8 cellular contexts compared by ENCODE assay signal in the genomic region with DNA sequence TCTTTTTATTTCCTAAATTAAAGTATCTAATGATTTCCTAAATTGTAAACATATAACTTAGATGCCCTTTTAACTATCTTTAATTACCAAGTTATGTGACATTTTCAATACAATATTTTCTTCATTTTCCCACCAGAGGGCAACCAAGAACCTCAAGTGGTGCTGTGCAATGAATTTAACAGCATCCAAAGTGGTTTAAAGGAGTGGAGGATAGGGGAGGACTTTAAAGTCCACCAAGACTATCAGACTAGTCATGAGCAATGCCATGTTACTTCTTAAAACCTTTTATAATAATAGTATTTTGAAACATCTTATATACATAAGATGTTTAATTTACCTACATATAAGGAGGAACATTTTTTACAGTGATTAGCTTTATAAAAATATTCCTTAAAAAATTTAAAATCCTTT.
DNase-seq lines count a peak whose midpoint lies in the region; ATAC-seq and TF ChIP-seq lines count a peak whose summit lies in the region.

No MANE protein-coding gene starts in this region.

- no peaks in the 10 kb centered on the region for H3K27me3 ChIP-seq in HCT116 (ENCODE audit: insufficient read depth, low read length)

- H3K4me3 ChIP-seq in HCT116 (replicated peaks in 1 of 2; ENCODE audit: low read depth in 1 of 2, low read length in 2 of 2) (no peak overlapping the region), coronary artery (no peak overlapping the region)

- RAD21 ChIA-PET in HCT116 (lab: Charles Lee; ENCODE audit: low non-redundant PET in 1 of 2, low total read pairs in 2 of 2, uncharacterized antibody in 2 of 2, unreplicated experiment in 2 of 2), result no interaction called here

- no peak overlapping the region for H3K4me2 ChIP-seq in HCT116 (ENCODE audit: low read length)

- no peak overlapping the region for H3K9ac ChIP-seq in HCT116 (ENCODE audit: low read length)

- H3K27ac ChIP-seq in HCT116 (ENCODE audit: low read depth, low read length), result no peak overlapping the region
- no peak overlapping the region for H3K27ac ChIP-seq in coronary artery

- CTCF ChIA-PET in HCT116 (lab: Charles Lee), result interaction anchor here (0.6 to 3.0 kb wide), 6 partner anchors 11 to 286 kb away, joined by 3 to 12 read pairs (median 4); no protein-coding TSS in a partner anchor

- DNase-seq in COR-L47 (lab: John Stamatoyannopoulos, UW) (peak; percentile 51), HCT116 (ENCODE audit: low read depth, low spot score) (peak; percentile 32), NCI-H748 treated with DMSO at 0.1 percent for 48 hours (lab: John Stamatoyannopoulos, UW) (peak; percentile 8), coronary artery (ENCODE audit: low spot score) (no peak), medulla oblongata (ENCODE audit: extremely low spot score) (peak; percentile 73), GDM1 (lab: John Stamatoyannopoulos, UW) (no peak)
- no peak for DNase-seq in NK-92 treated with Interleukin-12 subunit alpha and Interleukin-12 subunit beta, amount 100 ng/mL, for 24 hours (lab: John Stamatoyannopoulos, UW)

- BruUV-seq in HCT116 (replicated peaks; lab: Mats Ljungman, UMichigan), result no TSS peak

- H3K36me3 ChIP-seq in HCT116 (ENCODE audit: control insufficient read depth in 1 of 2, insufficient read depth in 2 of 2, low read length in 2 of 2), result no peaks in the 10 kb centered on the region

- no peak for TF ChIP-seq POLR2A in HCT116 (IDR thresholded peaks at IDR 0.05; ENCODE audit: borderline replicate concordance, extremely low read depth, insufficient read depth, insufficient read length)

- TF ChIP-seq CTCF in HCT116 (IDR thresholded peaks at IDR 0.05 in 2 of 3, conservative IDR thresholded peaks at IDR 0.05 in 1 of 3; ENCODE audit: borderline replicate concordance in 1 of 3, insufficient read depth in 1 of 3, low read depth in 2 of 3, low read length in 2 of 3), result peak; percentile 39 to 68 (median 59)
- peak; percentile 22 for TF ChIP-seq CTCF in coronary artery (IDR thresholded peaks at IDR 0.05)

- H3K79me2 ChIP-seq in HCT116 (ENCODE audit: insufficient read depth, low read length), result peaks cover 99% of the 10 kb centered on the region

- intact Hi-C loops in HCT116 (cut with micrococcal nuclease), result loop anchor here (1.0 kb wide), 3 partner anchors 230 to 286 kb away; no protein-coding TSS in a partner anchor

- H3K9me3 ChIP-seq in HCT116 (ENCODE audit: control insufficient read depth in 1 of 2, insufficient read depth in 1 of 2, low read depth in 1 of 2, low read length in 2 of 2), result no peaks in the 10 kb centered on the region

- no peaks in the 10 kb centered on the region for H3K9me2 ChIP-seq in HCT116 (ENCODE audit: insufficient read depth)

- ATAC-seq in HCT116 (peak; percentile 83), HG03280 (IDR thresholded peaks at IDR 0.05; ENCODE audit: unreplicated experiment) (no peak)

- peaks cover 0 to 9% of the 10 kb centered on the region in 2 experiments; a peak in 1 of 4 replicates for H3K4me1 ChIP-seq in HCT116 (ENCODE audit: control insufficient read depth in 1 of 2, insufficient read depth in 2 of 2, low read length in 2 of 2)

- no peak overlapping the region for H2AFZ ChIP-seq in HCT116 (ENCODE audit: low read depth, low read length, poor library complexity, severe bottlenecking)

- POLR2A ChIA-PET in HCT116 (lab: Charles Lee), result no interaction called here

- peaks cover 24% of the 10 kb centered on the region; the same call in 1 of the 2 replicates for H4K20me1 ChIP-seq in HCT116 (ENCODE audit: insufficient read depth)

- TF ChIP-seq RAD21 in HCT116 (IDR thresholded peaks at IDR 0.05; ENCODE audit: low read depth), result peak; percentile 76

TF ChIP-seq in HCT116, 20 proteins besides CTCF, POLR2A, EP300 and RAD21:
- no peak for TF ChIP-seq REST (IDR thresholded peaks at IDR 0.05; ENCODE audit: low read depth)
- TF ChIP-seq MAX (IDR thresholded peaks at IDR 0.05), result 0 out of 2 replicates have a peak, but pooled peaks have one; percentile 17
TF ChIP-seq in HCT116: peak in this region for 1.

Comparison
In these comparisons a context has a peak if more than half of its experiments do, and no peak if none do; other contexts are left out.
1. DNase-seq: peak in COR-L47 (single experiment), HCT116 (single experiment), NCI-H748 treated with DMSO at 0.1 percent for 48 hours (single experiment) and medulla oblongata (single experiment); none in coronary artery (single experiment), NK-92 treated with Interleukin-12 subunit alpha and Interleukin-12 subunit beta, amount 100 ng/mL, for 24 hours (single experiment) and GDM1 (single experiment).